In the genomic region with DNA sequence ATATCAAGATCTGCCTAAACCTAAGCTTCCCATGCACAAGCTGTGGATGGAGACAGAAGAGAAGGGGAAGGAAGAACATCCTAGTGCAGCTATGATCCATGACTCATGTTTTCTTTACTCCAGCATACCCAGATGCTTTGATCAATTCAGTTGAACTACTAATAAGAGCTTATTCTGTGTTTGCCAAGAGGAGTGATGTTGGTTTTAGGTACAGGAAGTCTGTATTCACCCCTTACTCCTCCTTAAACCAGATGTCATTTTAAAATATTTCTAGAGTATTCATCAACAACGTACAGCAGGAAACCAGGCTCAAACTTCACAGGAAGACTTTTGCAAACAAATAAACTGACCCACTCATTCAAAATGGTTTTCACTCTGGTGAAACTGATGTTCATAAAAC, we compare ENCODE assay signal across 23 cellular contexts. TPM values are rescaled to one million over a fixed set of nuclear protein-coding genes. Genes with fewer than 3 reads are reported as not detected.
DNase-seq lines count a peak whose midpoint lies in the region; ATAC-seq and TF ChIP-seq lines count a peak whose summit lies in the region.
"Had no signal": no experiment of that assay in that cellular context is flagged by ENCODE, and none has a peak within 500 bp of the region (broad histone marks: within the 10 kb centered on the region; RNA-seq: fewer than 3 reads in every experiment).

No MANE protein-coding gene starts in this region.

- no peaks in the 10 kb centered on the region for H3K4me1 ChIP-seq in OCI-LY7 (ENCODE audit: insufficient read depth, low read length, poor library complexity, severe bottlenecking)
- H3K4me1 ChIP-seq: left lung, testis had no signal

- H3K36me3 Mint-ChIP-seq in activated T-helper 17 cell treated with anti-CD3 and anti-CD28 coated beads, Interleukin-2, amount 50 U/mL, for 72 hours (ENCODE audit: low read depth), result peaks cover 1% of the 10 kb centered on the region
- H3K36me3 Mint-ChIP-seq: CD4-positive, CD25-positive, alpha-beta regulatory T cell; natural killer cell had no signal

- ATAC-seq in activated T-helper 17 cell treated with anti-CD3 and anti-CD28 coated beads, Interleukin-2, amount 50 U/mL, for 72 hours (replicated peaks), result peak; percentile 38
- no peak for ATAC-seq in GM18909 (IDR thresholded peaks at IDR 0.05; ENCODE audit: poor library complexity, unreplicated experiment)
- ATAC-seq: activated CD4-positive, CD25-positive, alpha-beta regulatory T cell treated with anti-CD3 and anti-CD28 coated beads, Interleukin-2, amount 50 U/mL, for 24 hours; left lung; natural killer cell; stimulated activated naive B cell treated with anti-CD40 and anti-IgM and Interleukin-4, amounts not matched to agents 10 μg/mL and 1 μg/mL and 100 μg/mL, for 72 hours had no signal

- intact Hi-C loops in OCI-LY7 (cut with micrococcal nuclease; ENCODE audit: unreplicated experiment), result no loop called here

- TF ChIP-seq CTCF in fibroblast of mammary gland (conservative IDR thresholded peaks at IDR 0.05; ENCODE audit: control insufficient read depth, insufficient read depth, low read depth, low read length), result no peak
- no peak for TF ChIP-seq CTCF in OCI-LY7 (conservative IDR thresholded peaks at IDR 0.05; ENCODE audit: low read length)

- peak overlapping the region; percentile 77 for H3K27ac Mint-ChIP-seq in activated T-helper 17 cell treated with anti-CD3 and anti-CD28 coated beads, Interleukin-2, amount 50 U/mL, for 72 hours
- H3K27ac Mint-ChIP-seq: activated T-helper 1 cell treated with anti-CD3 and anti-CD28 coated beads, Interleukin-12 subunit alpha, Interleukin-12 subunit beta, Interleukin-2, Interleukin-4 antibody, amounts not matched to agents 30 ng/mL and 10 ng/mL and 1 ng/mL, durations not matched to agents 14 hours and 24 hours and 36 hours; CD4-positive, CD25-positive, alpha-beta regulatory T cell; stimulated activated naive B cell treated with anti-CD40 and anti-IgM and Interleukin-4, amounts not matched to agents 10 μg/mL and 1 μg/mL and 100 μg/mL, for 72 hours had no signal

- DNase-seq in AG08395 (ENCODE audit: low spot score) (peak; percentile 20), EH (ENCODE audit: low read depth) (peak; percentile 10), fibroblast of mammary gland (ENCODE audit: low read depth) (peak; percentile 61), NCI-H526 treated with DMSO at 0.1 percent for 48 hours (lab: John Stamatoyannopoulos, UW) (no peak), OCI-LY7 (ENCODE audit: low spot score) (no peak), NCI-H748 treated with DMSO at 0.1 percent for 48 hours (lab: John Stamatoyannopoulos, UW) (no peak)
- DNase-seq: brain microvascular endothelial cell; CD4-positive, CD25-positive, alpha-beta regulatory T cell; DMS79; glutamatergic neuron; H9; left lung; natural killer cell; NCI-H1105; NCI-H2107; NCI-H510A; stimulated activated CD4-positive, alpha-beta T cell treated with anti-CD3 and anti-CD28 coated beads, Interleukin-1b, Interleukin-23, amount 100 ng/mL, for 48 hours; stimulated activated naive B cell treated with anti-CD40 and anti-IgM and Interleukin-4, amounts not matched to agents 10 μg/mL and 1 μg/mL and 100 μg/mL, for 72 hours; testis had no signal

- H3K9me2 ChIP-seq in OCI-LY7 (ENCODE audit: insufficient read depth, low read length), result no peaks in the 10 kb centered on the region

- H3K9me3 ChIP-seq in OCI-LY7 (ENCODE audit: low read length), result 0 out of 2 replicates have a peak, but pooled peaks cover 10% of the 10 kb centered on the region
- H3K9me3 ChIP-seq: testis had no signal

- no peak overlapping the region for H3K4me2 ChIP-seq in OCI-LY7 (ENCODE audit: low read length)

- H3K27ac ChIP-seq in OCI-LY7 (ENCODE audit: low read depth, low read length, poor library complexity, severe bottlenecking), result no peak overlapping the region
- H3K27ac ChIP-seq: brain microvascular endothelial cell, left lung, testis had no signal

- POLR2A ChIA-PET in OCI-LY7 (lab: Charles Lee), result interaction anchor here (1.0 to 2.0 kb wide), 2 partner anchors 10 to 41 kb away, joined by 3 to 6 read pairs; no protein-coding TSS in a partner anchor

- H4K20me1 ChIP-seq in OCI-LY7 (ENCODE audit: insufficient read depth, low read length), result no peaks in the 10 kb centered on the region

- H3K9me3 Mint-ChIP-seq in activated T-helper 17 cell treated with anti-CD3 and anti-CD28 coated beads, Interleukin-2, amount 50 U/mL, for 72 hours, result peaks cover 8% of the 10 kb centered on the region

- no peaks in the 10 kb centered on the region for H3K27me3 Mint-ChIP-seq in activated T-helper 17 cell treated with anti-CD3 and anti-CD28 coated beads, Interleukin-2, amount 50 U/mL, for 72 hours
- H3K27me3 Mint-ChIP-seq: stimulated activated naive B cell treated with anti-CD40 and anti-IgM and Interleukin-4, amounts not matched to agents 10 μg/mL and 1 μg/mL and 100 μg/mL, for 72 hours had no signal

- BruUV-seq in OCI-LY7 (replicated peaks; lab: Mats Ljungman, UMichigan), result no TSS peak

- H2AFZ ChIP-seq in OCI-LY7 (ENCODE audit: low read length), result no peak overlapping the region

- H3K4me3 ChIP-seq in fibroblast of mammary gland (ENCODE audit: control insufficient read depth, low read depth, low read length) (no peak overlapping the region), OCI-LY7 (ENCODE audit: low read depth, low read length, poor library complexity, severe bottlenecking) (no peak overlapping the region)
- H3K4me3 ChIP-seq: left lung, testis had no signal

- peaks cover 8% of the 10 kb centered on the region for H3K36me3 ChIP-seq in OCI-LY7 (ENCODE audit: insufficient read depth, low read length)
- H3K36me3 ChIP-seq: brain microvascular endothelial cell, left lung had no signal

- H3K4me3 Mint-ChIP-seq in activated T-helper 17 cell treated with anti-CD3 and anti-CD28 coated beads, Interleukin-2, amount 50 U/mL, for 72 hours, result peak overlapping the region; percentile 40
- H3K4me3 Mint-ChIP-seq: activated T-helper 1 cell treated with anti-CD3 and anti-CD28 coated beads, Interleukin-12 subunit alpha, Interleukin-12 subunit beta, Interleukin-2, Interleukin-4 antibody, amounts not matched to agents 30 ng/mL and 10 ng/mL and 1 ng/mL, durations not matched to agents 14 hours and 24 hours and 36 hours; CD4-positive, CD25-positive, alpha-beta regulatory T cell; H9; natural killer cell; stimulated activated naive B cell treated with anti-CD40 and anti-IgM and Interleukin-4, amounts not matched to agents 10 μg/mL and 1 μg/mL and 100 μg/mL, for 72 hours had no signal

- CTCF ChIA-PET in OCI-LY7 (lab: Charles Lee; ENCODE audit: unreplicated experiment), result no interaction called here

- no peaks in the 10 kb centered on the region for H3K79me2 ChIP-seq in OCI-LY7 (ENCODE audit: insufficient read depth, low read depth, low read length)

- peaks cover 31% of the 10 kb centered on the region for H3K4me1 Mint-ChIP-seq in activated T-helper 17 cell treated with anti-CD3 and anti-CD28 coated beads, Interleukin-2, amount 50 U/mL, for 72 hours
- H3K4me1 Mint-ChIP-seq: stimulated activated naive B cell treated with anti-CD40 and anti-IgM and Interleukin-4, amounts not matched to agents 10 μg/mL and 1 μg/mL and 100 μg/mL, for 72 hours had no signal

RNA-seq across cellular contexts. Expression of a gene that starts 29.2 kb away (rescaled TPM):
- total RNA-seq in activated T-helper 17 cell treated with anti-CD3 and anti-CD28 coated beads, Interleukin-2, amount 50 U/mL, for 72 hours, result 1 to 10 TPM; 3.6 to 4.2 TPM
- total RNA-seq in OCI-LY7 (2014; rRNA removed; shearing (Covaris generic)), result 9.6 and 12.1 TPM in 2 replicates
- 15.1 and 16.1 TPM in 2 replicates for total RNA-seq in OCI-LY7 (2022)

Comparison
In these comparisons a context has a peak if more than half of its experiments do, and no peak if none do; other contexts are left out.
1. DNase-seq: peak in AG08395 (single experiment), EH (single experiment) and fibroblast of mammary gland (single experiment); none in NCI-H526 treated with DMSO at 0.1 percent for 48 hours (single experiment), OCI-LY7 (single experiment) and NCI-H748 treated with DMSO at 0.1 percent for 48 hours (single experiment).